Comparison of ENCODE assay signal across 14 cellular contexts in the genomic region with DNA sequence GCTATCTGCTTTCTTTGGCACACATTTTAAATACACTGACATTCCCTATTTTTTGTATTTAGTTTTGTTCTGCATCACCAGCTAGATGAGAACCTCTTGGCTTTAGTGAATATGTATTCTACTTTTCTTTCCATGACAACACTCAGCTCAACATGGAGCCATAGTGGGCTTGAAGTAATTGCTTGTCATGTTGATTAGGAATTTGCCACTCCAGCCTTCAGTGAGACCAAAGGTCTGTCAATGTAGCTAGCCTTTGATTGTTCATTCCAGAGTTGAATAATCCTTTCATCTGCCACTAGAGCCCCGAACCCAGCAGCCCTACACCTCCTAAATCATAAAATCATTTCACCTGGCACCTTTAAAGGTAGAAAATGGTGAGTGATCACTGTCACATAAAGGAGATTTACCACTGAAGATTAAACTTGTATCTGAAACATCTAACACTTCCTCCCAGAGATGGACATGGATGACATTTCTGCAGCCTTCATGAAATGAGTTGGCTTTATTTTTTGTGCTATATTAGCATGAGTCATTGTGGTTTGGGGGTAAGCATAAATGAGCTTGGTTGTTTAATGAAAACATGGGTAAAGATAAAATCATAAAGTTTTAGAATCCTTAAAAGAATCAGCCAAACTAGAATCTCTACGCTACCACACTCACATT.
DNase-seq lines count a peak whose midpoint lies in the region; ATAC-seq lines count a peak whose summit lies in the region.
"Had no signal": no experiment of that assay in that cellular context is flagged by ENCODE, and none has a peak within 500 bp of the region (broad histone marks: within the 10 kb centered on the region; RNA-seq: fewer than 3 reads in every experiment).

No MANE protein-coding gene starts in this region.

- DNase-seq in COLO829 (ENCODE audit: low spot score) (peak; percentile 75), amniotic epithelial cell (ENCODE audit: low read depth) (peak; percentile 71), iris pigment epithelial cell (ENCODE audit: low read depth) (peak; percentile 76)
- DNase-seq: amygdala, glutamatergic neuron, NCI-H526 treated with DMSO at 0.1 percent for 48 hours, spleen, stomach, T1000 had no signal

- no peaks in the 10 kb centered on the region for H3K9me3 ChIP-seq in HUES48 (ENCODE audit: control insufficient read depth, insufficient read depth, low read length)
- H3K9me3 ChIP-seq: spleen, stomach had no signal

- H3K36me3 ChIP-seq in HUES48 (ENCODE audit: control insufficient read depth, insufficient read depth, low read length): peaks cover 99% of the 10 kb centered on the region

- 0 out of 2 replicates have a peak overlapping the region, but pooled peaks have one; percentile 6 for H3K4me3 ChIP-seq in HUES48 (ENCODE audit: low read depth, low read length)
- H3K4me3 ChIP-seq: spleen, stomach had no signal

- H3K27me3 ChIP-seq in HUES48 (ENCODE audit: control insufficient read depth, insufficient read depth, low read length): no peaks in the 10 kb centered on the region
- H3K27me3 ChIP-seq: spleen, stomach had no signal

- H3K4me1 ChIP-seq in HUES48 (ENCODE audit: control insufficient read depth, insufficient read depth, low read length): peaks cover 19% of the 10 kb centered on the region

- H3K27ac ChIP-seq in HUES48 (ENCODE audit: low read depth, low read length): peak overlapping the region; percentile 91
- H3K27ac ChIP-seq: stomach had no signal

- no peak overlapping the region for H3K9ac ChIP-seq in HUES48 (ENCODE audit: low read depth, low read length)

- ATAC-seq in GM19467 (IDR thresholded peaks at IDR 0.05; ENCODE audit: unreplicated experiment) (no peak), GM21825 (IDR thresholded peaks at IDR 0.05; ENCODE audit: unreplicated experiment) (no peak), GM18909 (IDR thresholded peaks at IDR 0.05; ENCODE audit: poor library complexity, unreplicated experiment) (no peak), GM21576 (IDR thresholded peaks at IDR 0.05; ENCODE audit: unreplicated experiment) (no peak)
